In genomic region chrX:109847257-109848187, GRCh38 we compare ENCODE assay signal across 11 cellular contexts.
A peak's percentile ranks its signal among the peaks of the same experiment; 100 is the strongest.
DNase-seq lines count a peak whose midpoint lies in the region; TF ChIP-seq lines count a peak whose summit lies in the region.
"Had no signal": no experiment of that assay in that cellular context is flagged by ENCODE, and none has a peak within 500 bp of the region (broad histone marks: within the 10 kb centered on the region; RNA-seq: fewer than 3 reads in every experiment).

No MANE protein-coding gene starts in this region.

- no peak overlapping the region for H3K23ac ChIP-seq in neuronal stem cell (ENCODE audit: low read depth, low read length, poor library complexity)

- H2BK12ac ChIP-seq in neuronal stem cell (ENCODE audit: low read length) = no peak overlapping the region

- DNase-seq in CD1c-positive myeloid dendritic cell (ENCODE audit: extremely low spot score) = peak; percentile 31
- peak; percentile 78 for DNase-seq in M059J (ENCODE audit: low read depth)
- no peak for DNase-seq in neuronal stem cell (ENCODE audit: low spot score)
- no peak for DNase-seq in BE2C
- no peak for DNase-seq in middle frontal gyrus (ENCODE audit: extremely low spot score, low spot score)
- DNase-seq in endothelial cell (ENCODE audit: low spot score) = no peak
- no peak for DNase-seq in DMS153 treated with DMSO at 0.1 percent for 48 hours (lab: John Stamatoyannopoulos, UW; ENCODE audit: unreplicated experiment)
- DNase-seq: activated CD8-positive, alpha-beta memory T cell treated with anti-CD3 and anti-CD28 coated beads, Interleukin-2, amount 50 U/mL, for 4 hours; GOT3 had no signal

- H3K9me3 ChIP-seq in duodenal mucosa (ENCODE audit: control insufficient read depth in 1 of 2, low read length in 2 of 2) = no peaks in the 10 kb centered on the region
- no peaks in the 10 kb centered on the region for H3K9me3 ChIP-seq in neuronal stem cell (replicated peaks in 1 of 2; ENCODE audit: control insufficient read depth in 2 of 2, insufficient read depth in 1 of 2, low read depth in 1 of 2, low read length in 2 of 2)
- no peaks in the 10 kb centered on the region for H3K9me3 ChIP-seq in BE2C

- H3K27me3 Mint-ChIP-seq in endothelial cell (ENCODE audit: unreplicated experiment) = peaks cover 2% of the 10 kb centered on the region

- no peaks in the 10 kb centered on the region for H3K9me3 Mint-ChIP-seq in endothelial cell (ENCODE audit: unreplicated experiment)
- H3K9me3 Mint-ChIP-seq: IgD-negative memory B cell had no signal

- no peak overlapping the region for H2AFZ ChIP-seq in neuronal stem cell (ENCODE audit: low read length)

- no peak for TF ChIP-seq CTCF in BE2C (IDR thresholded peaks at IDR 0.05; ENCODE audit: low read depth, low read length)
- no peak for TF ChIP-seq CTCF in endothelial cell (IDR thresholded peaks at IDR 0.05; ENCODE audit: unreplicated experiment)

- no peak overlapping the region for H3K4me2 ChIP-seq in neuronal stem cell (ENCODE audit: insufficient read depth, low read length, poor library complexity, severe bottlenecking)

- no CpG with 5 or more reads among the region's 5 CpGs for WGBS in neuronal stem cell (ENCODE audit: extremely low coverage in 2 of 2, insufficient read length in 2 of 2, insufficient replicate concordance in 1 of 2), 2 donors

- no peak overlapping the region for H2BK5ac ChIP-seq in neuronal stem cell (ENCODE audit: low read length)

- no peak overlapping the region for H3K18ac ChIP-seq in neuronal stem cell (ENCODE audit: low read length)

- H3K9ac ChIP-seq in duodenal mucosa (ENCODE audit: low read depth in 1 of 2, low read length in 2 of 2) = no peak overlapping the region
- H3K9ac ChIP-seq in neuronal stem cell (ENCODE audit: low read depth, low read length, poor library complexity) = no peak overlapping the region

- H3K27ac ChIP-seq in duodenal mucosa (ENCODE audit: low read depth, low read length) (peak overlapping the region; percentile 32), neuronal stem cell (replicated peaks; ENCODE audit: low read length) (peak overlapping the region; percentile 90)

- H3K4me3 ChIP-seq in duodenal mucosa (ENCODE audit: low read depth in 1 of 2, low read length in 2 of 2) (no peak overlapping the region), neuronal stem cell (ENCODE audit: low read length in 2 of 2) (no peak overlapping the region), BE2C (ENCODE audit: low read depth, low read length) (no peak overlapping the region)

- H3K36me3 Mint-ChIP-seq in endothelial cell (ENCODE audit: low read depth, unreplicated experiment) = no peaks in the 10 kb centered on the region

- H3K4me3 Mint-ChIP-seq in endothelial cell (ENCODE audit: unreplicated experiment) = no peak overlapping the region

- H3K36me3 ChIP-seq in duodenal mucosa (ENCODE audit: control insufficient read depth in 1 of 2, insufficient read depth in 2 of 2, low read length in 2 of 2) (no peaks in the 10 kb centered on the region), neuronal stem cell (replicated peaks in 1 of 2; ENCODE audit: control insufficient read depth in 2 of 2, insufficient read depth in 2 of 2, low read length in 2 of 2) (no peaks in the 10 kb centered on the region), BE2C (no peaks in the 10 kb centered on the region)

- no peak overlapping the region for H4K8ac ChIP-seq in neuronal stem cell (ENCODE audit: low read depth, low read length)

- no peak overlapping the region for H2BK120ac ChIP-seq in neuronal stem cell (ENCODE audit: low read depth, low read length)

- H3K14ac ChIP-seq in neuronal stem cell (ENCODE audit: low read length) = no peak overlapping the region

- H2BK15ac ChIP-seq in neuronal stem cell (ENCODE audit: low read length) = no peak overlapping the region

- H3K4ac ChIP-seq in neuronal stem cell (ENCODE audit: low read length) = no peak overlapping the region

- no peaks in the 10 kb centered on the region for H3K27me3 ChIP-seq in duodenal mucosa (ENCODE audit: control insufficient read depth in 1 of 2, insufficient read depth in 2 of 2, low read length in 2 of 2)
- H3K27me3 ChIP-seq in neuronal stem cell (ENCODE audit: control insufficient read depth in 3 of 3, insufficient read depth in 3 of 3, low read depth in 1 of 3, low read length in 3 of 3) = peaks cover 0 to 23% (median 0%) of the 10 kb centered on the region in 3 experiments
- no peaks in the 10 kb centered on the region for H3K27me3 ChIP-seq in BE2C

- no peak overlapping the region for H4K91ac ChIP-seq in neuronal stem cell (ENCODE audit: low read depth, low read length, poor library complexity)

- H3K4me1 Mint-ChIP-seq in endothelial cell (ENCODE audit: unreplicated experiment) = peaks cover 18% of the 10 kb centered on the region

- no peak overlapping the region for H3K27ac Mint-ChIP-seq in endothelial cell (ENCODE audit: unreplicated experiment)

- H2AK5ac ChIP-seq in neuronal stem cell (ENCODE audit: low read depth, low read length) = no peak overlapping the region

- H3K79me1 ChIP-seq in neuronal stem cell (ENCODE audit: low read depth, low read length) = no peaks in the 10 kb centered on the region

- peaks cover 10 to 24% of the 10 kb centered on the region in 2 donors for H3K4me1 ChIP-seq in duodenal mucosa (ENCODE audit: control insufficient read depth in 1 of 2, insufficient read depth in 2 of 2, low read length in 2 of 2)
- H3K4me1 ChIP-seq in neuronal stem cell (ENCODE audit: control insufficient read depth in 2 of 2, insufficient read depth in 1 of 2, low read depth in 1 of 2, low read length in 2 of 2) = peaks cover 7 to 19% of the 10 kb centered on the region in 2 donors
- no peaks in the 10 kb centered on the region for H3K4me1 ChIP-seq in BE2C

Comparison
In these comparisons a context has a peak if more than half of its experiments do, and no peak if none do; other contexts are left out.
1. DNase-seq: peak in CD1c-positive myeloid dendritic cell (single experiment) and M059J (single experiment); none in neuronal stem cell (single experiment), BE2C (single experiment), middle frontal gyrus (single experiment), endothelial cell (single experiment) and DMS153 treated with DMSO at 0.1 percent for 48 hours (single experiment).